8 cellular contexts compared by ENCODE assay signal in the genomic region with DNA sequence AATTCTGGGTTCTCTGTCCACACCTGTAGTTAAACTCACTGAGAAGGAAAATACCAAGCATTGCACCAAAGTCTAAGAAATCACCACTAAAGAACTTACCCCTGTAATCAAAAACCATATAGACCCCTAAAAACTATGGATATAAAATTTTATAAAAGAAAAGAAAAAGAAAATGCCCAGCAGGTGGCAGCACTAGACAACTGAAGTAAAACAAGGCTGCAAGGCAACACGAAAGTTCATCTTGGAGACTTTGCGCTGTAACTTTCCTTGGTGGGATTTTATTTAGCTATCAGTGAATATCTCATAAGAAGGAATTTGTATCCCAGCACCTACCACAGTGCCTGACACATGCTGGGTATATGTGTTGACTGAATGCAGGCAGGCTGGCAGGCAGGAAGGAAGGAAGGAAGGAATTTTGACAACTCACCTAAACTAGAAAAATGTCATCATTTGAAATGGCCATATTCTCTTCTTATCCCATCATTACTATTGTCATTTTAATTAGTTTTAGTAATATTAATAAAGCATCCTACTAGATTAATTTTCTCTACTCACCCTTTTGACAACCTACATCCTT.
DNase-seq lines count a peak whose midpoint lies in the region; ATAC-seq and TF ChIP-seq lines count a peak whose summit lies in the region.

No MANE protein-coding gene starts in this region.

- H3K27me3 ChIP-seq in ascending aorta = no peaks in the 10 kb centered on the region

- no peaks in the 10 kb centered on the region for H3K9me3 ChIP-seq in ascending aorta

- no peak overlapping the region for H3K4me3 Mint-ChIP-seq in T-helper 1 cell treated with Interleukin-12 subunit alpha and Interleukin-12 subunit beta and Interleukin-4 antibody, amounts not matched to agents 30 μg/mL and 1 μg/mL, for 36 hours

- peaks cover 4% of the 10 kb centered on the region for H3K9me3 Mint-ChIP-seq in T-helper 1 cell treated with Interleukin-12 subunit alpha and Interleukin-12 subunit beta and Interleukin-4 antibody, amounts not matched to agents 30 μg/mL and 1 μg/mL, for 36 hours

- H3K36me3 Mint-ChIP-seq in T-helper 1 cell treated with Interleukin-12 subunit alpha and Interleukin-12 subunit beta and Interleukin-4 antibody, amounts not matched to agents 30 μg/mL and 1 μg/mL, for 36 hours (ENCODE audit: low read depth) = no peaks in the 10 kb centered on the region

- peaks cover 15% of the 10 kb centered on the region for H3K27me3 Mint-ChIP-seq in T-helper 1 cell treated with Interleukin-12 subunit alpha and Interleukin-12 subunit beta and Interleukin-4 antibody, amounts not matched to agents 30 μg/mL and 1 μg/mL, for 36 hours (ENCODE audit: low read depth)

- H3K4me1 ChIP-seq in ascending aorta = peaks cover 6 to 31% of the 10 kb centered on the region in 2 donors

- ATAC-seq in HG02798 (IDR thresholded peaks at IDR 0.05; ENCODE audit: poor library complexity, unreplicated experiment) (no peak), GM18873 (IDR thresholded peaks at IDR 0.05; ENCODE audit: low FRiP score, unreplicated experiment) (no peak)

- DNase-seq in GM10266 (ENCODE audit: extremely low spot score) (peak; percentile 36), NCI-H1436 (lab: John Stamatoyannopoulos, UW) (peak; percentile 78), ascending aorta (ENCODE audit: low spot score in 2 of 2) (peak in 1 of 2 donors; percentile 81), hippocampal formation (lab: John Stamatoyannopoulos, UW) (peak; percentile 16 to 57)
- peak; percentile 65 for DNase-seq in stimulated activated CD4-positive, alpha-beta T cell treated with anti-CD3 and anti-CD28 coated beads, Interleukin-12 subunit alpha, Interleukin-12 subunit beta, amount 100 ng/mL, for 4 hours

- peak overlapping the region; percentile 69 to 82 for H3K27ac ChIP-seq in ascending aorta

- peaks cover 8% of the 10 kb centered on the region for H3K4me1 Mint-ChIP-seq in T-helper 1 cell treated with Interleukin-12 subunit alpha and Interleukin-12 subunit beta and Interleukin-4 antibody, amounts not matched to agents 30 μg/mL and 1 μg/mL, for 36 hours (ENCODE audit: low read depth)

- TF ChIP-seq CTCF in GM10266 (IDR thresholded peaks at IDR 0.05; ENCODE audit: control insufficient read depth, insufficient read depth, low read depth, missing control alignments) (peak; percentile 33), ascending aorta (IDR thresholded peaks at IDR 0.05) (peak; percentile 55 to 61 (median 59))

- H3K4me3 ChIP-seq in ascending aorta = no peak overlapping the region

- intact Hi-C loops in ascending aorta (cut with DNase I) = loop anchor here (1.0 to 10.0 kb wide), 4 partner anchors 72 to 754 kb away; no protein-coding TSS in a partner anchor

- H3K36me3 ChIP-seq in ascending aorta = no peaks in the 10 kb centered on the region

- peak overlapping the region; percentile 61 for H3K27ac Mint-ChIP-seq in T-helper 1 cell treated with Interleukin-12 subunit alpha and Interleukin-12 subunit beta and Interleukin-4 antibody, amounts not matched to agents 30 μg/mL and 1 μg/mL, for 36 hours
